In the genomic region with DNA sequence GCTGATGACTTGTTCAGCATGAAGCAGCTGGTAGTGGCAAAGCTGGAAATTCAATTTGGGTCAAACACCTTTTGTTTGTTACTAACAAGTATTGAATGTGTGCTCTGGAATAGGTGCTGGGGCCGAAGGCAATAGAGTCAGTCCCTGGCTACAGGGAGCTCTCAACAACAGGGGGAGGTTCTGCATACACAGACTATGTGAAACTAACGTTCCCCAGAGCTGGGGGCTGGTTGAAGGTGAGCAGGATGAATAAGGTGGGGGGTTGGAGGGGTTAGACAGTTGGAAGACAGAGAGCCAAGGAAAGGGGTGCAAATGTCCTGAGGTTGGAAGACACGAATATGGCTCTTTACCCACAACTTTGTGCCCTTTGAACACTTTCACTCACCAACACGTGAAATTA, we compare ENCODE assay signal across 35 cellular contexts.
"Had no signal": no experiment of that assay in that cellular context is flagged by ENCODE, and none has a peak within 500 bp of the region (broad histone marks: within the 10 kb centered on the region; RNA-seq: fewer than 3 reads in every experiment).

No MANE protein-coding gene starts in this region.

- H3K9me3 ChIP-seq: MG63 had no signal

- H3K27me3 ChIP-seq: MG63 had no signal

- H3K4me3 ChIP-seq: MG63 had no signal

- H3K27ac ChIP-seq: KMS-11 had no signal

- DNase-seq: Karpas-422, Kasumi-1, MG63, MM.1S, MV-4-11, NCI-H1048, NCI-H1092, NCI-H1092 treated with DMSO at 0.1 percent for 48 hours, NCI-H1105, NCI-H1105 treated with DMSO at 0.1 percent for 48 hours, NCI-H1417, NCI-H1417 treated with DMSO at 0.1 percent for 48 hours, NCI-H1436, NCI-H1436 treated with DMSO at 0.1 percent for 48 hours, NCI-H146, NCI-H1694, NCI-H1694 treated with DMSO at 0.1 percent for 48 hours, NCI-H187, NCI-H187 treated with DMSO at 0.1 percent for 48 hours, NCI-H1930, NCI-H2029, NCI-H2029 treated with DMSO at 0.1 percent for 48 hours, NCI-H2081, NCI-H2081 treated with DMSO at 0.1 percent for 48 hours, NCI-H2107, NCI-H2171, NCI-H2171 treated with DMSO at 0.1 percent for 48 hours, NCI-H2227 treated with DMSO at 0.1 percent for 48 hours, NCI-H226, NCI-H345, NCI-H446, NCI-H446 treated with DMSO at 0.1 percent for 48 hours, NCI-H510A, NCI-H510A treated with DMSO at 0.1 percent for 48 hours had no signal

- H3K36me3 ChIP-seq: MG63 had no signal
